Comparison of ENCODE assay signal across 20 cellular contexts in genomic region chr7:105879782-105880181, GRCh38. TPM values are rescaled to one million over a fixed set of nuclear protein-coding genes. Genes with fewer than 3 reads are reported as not detected.
A peak's percentile ranks its signal among the peaks of the same experiment; 100 is the strongest.
DNase-seq lines count a peak whose midpoint lies in the region; ATAC-seq, FAIRE-seq and TF ChIP-seq lines count a peak whose summit lies in the region.
"Had no signal": no experiment of that assay in that cellular context is flagged by ENCODE, and none has a peak within 500 bp of the region (broad histone marks: within the 10 kb centered on the region; RNA-seq: fewer than 3 reads in every experiment).

No MANE protein-coding gene starts in this region.

- no peak overlapping the region for H3K4me3 Mint-ChIP-seq in T-cell

- no peaks in the 10 kb centered on the region for H3K9me3 Mint-ChIP-seq in T-cell

- H3K4me3 ChIP-seq in SK-N-SH (ENCODE audit: low read depth in 2 of 2, low read length in 1 of 2) = no peak overlapping the region
- no peak overlapping the region for H3K4me3 ChIP-seq in GM12878
- no peak overlapping the region for H3K4me3 ChIP-seq in epithelial cell of esophagus (ENCODE audit: low read length)
- H3K4me3 ChIP-seq in left lung = no peak overlapping the region
- H3K4me3 ChIP-seq: BLaER1, GM23248 had no signal

- TF ChIP-seq RAD21 in SK-N-SH (IDR thresholded peaks at IDR 0.05; ENCODE audit: low read length) = no peak
- no peak for TF ChIP-seq RAD21 in GM12878 (IDR thresholded peaks at IDR 0.05; ENCODE audit: insufficient read depth, low read depth, low read length)

- TF ChIP-seq CTCF in SK-N-SH (IDR thresholded peaks at IDR 0.05) (no peak), GM12878 (IDR thresholded peaks at IDR 0.05 in 2 of 3, conservative IDR thresholded peaks at IDR 0.05 in 1 of 3; ENCODE audit: control insufficient read depth in 2 of 3, extremely low read depth in 1 of 3, insufficient read depth in 1 of 3, low read depth in 3 of 3, low read length in 3 of 3) (no peak), epithelial cell of esophagus (IDR thresholded peaks at IDR 0.05; ENCODE audit: insufficient read depth, low read depth, low read length, missing control alignments) (no peak), left lung (IDR thresholded peaks at IDR 0.05) (no peak)

- H3K4me1 ChIP-seq in SK-N-SH (ENCODE audit: control insufficient read depth in 1 of 2, insufficient read depth in 2 of 2, low read depth in 1 of 2, low read length in 1 of 2) (peaks cover 1 to 50% of the 10 kb centered on the region in 2 experiments), GM12878 (ENCODE audit: control insufficient read depth, insufficient read depth, low read length) (no peaks in the 10 kb centered on the region), left lung (peaks cover 5 to 22% of the 10 kb centered on the region in 2 donors)

- no peak for FAIRE-seq in GM12878 (lab: Jason Lieb, UNC)
- FAIRE-seq: H54 had no signal

- no peak for TF ChIP-seq POLR2A in GM12878 (IDR thresholded peaks at IDR 0.05; ENCODE audit: low read depth, low read length)

- BruUV-seq in GM12878 (replicated peaks; lab: Mats Ljungman, UMichigan) = no TSS peak

- peaks cover 60 to 62% (median 61%) of the 10 kb centered on the region in 3 donors for H3K4me1 Mint-ChIP-seq in T-cell

- POLR2A ChIA-PET in SK-N-SH (lab: Yijun Ruan, JAX) = no interaction called here
- POLR2A ChIA-PET in GM12878 (lab: Charles Lee) = no interaction called here
- POLR2A ChIA-PET in T-cell (lab: Charles Lee) = no interaction called here

- ATAC-seq in SK-N-SH treated with all-trans-retinoic acid at 6 μM for 48 hours = no peak
- ATAC-seq in GM12878 = no peak
- ATAC-seq in T-cell (replicated peaks in 1 of 4) = no peak
- no peak for ATAC-seq in left lung
- ATAC-seq: HCT116 had no signal

- in situ Hi-C loops in GM12878 (cut with MboI) = no loop called here

- no peaks in the 10 kb centered on the region for H3K9me2 ChIP-seq in SK-N-SH

- CTCF ChIA-PET in SK-N-SH (lab: Yijun Ruan, JAX) = interaction anchor here (0.9 to 5.6 kb wide), 11 partner anchors 9 to 274 kb away, joined by 3 to 79 read pairs (median 4); no protein-coding TSS in a partner anchor
- CTCF ChIA-PET in GM12878 (lab: Yijun Ruan, JAX) = interaction anchor here (0.6 to 1.6 kb wide), 5 partner anchors 9 to 287 kb away, joined by 3 to 5 read pairs (median 3); no protein-coding TSS in a partner anchor
- CTCF ChIA-PET in T-cell (lab: Charles Lee) = interaction anchor here (0.5 to 1.6 kb wide), 5 partner anchors 134 to 484 kb away, joined by 3 to 12 read pairs (median 3); no protein-coding TSS in a partner anchor

- no peak overlapping the region for H2AFZ ChIP-seq in SK-N-SH (ENCODE audit: low read depth)
- H2AFZ ChIP-seq in GM12878 (ENCODE audit: control insufficient read depth, low read depth, low read length) = no peak overlapping the region
- H2AFZ ChIP-seq: GM23248 had no signal

- H3K27me3 ChIP-seq in SK-N-SH (ENCODE audit: insufficient read depth) = no peaks in the 10 kb centered on the region
- peaks cover 11 to 13% of the 10 kb centered on the region in 2 experiments for H3K27me3 ChIP-seq in GM12878 (replicated peaks in 1 of 2; ENCODE audit: control insufficient read depth in 2 of 2, insufficient read depth in 2 of 2, low read length in 1 of 2)
- peaks cover 0 to 17% of the 10 kb centered on the region in 2 donors for H3K27me3 ChIP-seq in left lung

- peaks cover 6% of the 10 kb centered on the region for H3F3A ChIP-seq in SK-N-SH (replicated peaks; ENCODE audit: insufficient read depth)

- no peak overlapping the region for H3K27ac Mint-ChIP-seq in T-cell
- H3K27ac Mint-ChIP-seq: IgD-negative memory B cell had no signal

- H3K9me3 ChIP-seq in SK-N-SH = 0 out of 2 replicates have a peak, but pooled peaks cover 7% of the 10 kb centered on the region
- no peaks in the 10 kb centered on the region for H3K9me3 ChIP-seq in GM12878 (replicated peaks; ENCODE audit: control insufficient read depth, insufficient read depth, low read length)
- H3K9me3 ChIP-seq in left lung = no peaks in the 10 kb centered on the region

- SMC1A ChIA-PET in GM12878 (lab: Charles Lee; ENCODE audit: uncharacterized antibody, unreplicated experiment) = interaction anchor here (0.9 to 3.1 kb wide), 5 partner anchors 13 to 127 kb away, joined by 3 to 13 read pairs (median 6); no protein-coding TSS in a partner anchor

- intact Hi-C loops in GM12878 (cut with micrococcal nuclease; ENCODE audit: unreplicated experiment) = loop anchor here (5.0 to 10.0 kb wide), 3 partner anchors 72 to 225 kb away; no protein-coding TSS in a partner anchor
- intact Hi-C loops in left lung (cut with DNase I) = no loop called here

- H3K27me3 Mint-ChIP-seq in T-cell = no peaks in the 10 kb centered on the region

- H4K20me1 ChIP-seq in SK-N-SH (ENCODE audit: insufficient read depth) (0 out of 2 replicates have a peak, but pooled peaks cover 2% of the 10 kb centered on the region), GM12878 (ENCODE audit: control insufficient read depth, insufficient read depth) (no peaks in the 10 kb centered on the region)
- H4K20me1 ChIP-seq: BLaER1 had no signal

- H3K36me3 Mint-ChIP-seq in T-cell = peaks cover 5% of the 10 kb centered on the region
- H3K36me3 Mint-ChIP-seq: IgD-negative memory B cell had no signal

- DNase-seq in SK-N-SH = no peak
- no peak for DNase-seq in GM12878 (ENCODE audit: low read depth, low spot score)
- peak; percentile 34 for DNase-seq in epithelial cell of esophagus (ENCODE audit: low read depth)
- DNase-seq in DMS79 (lab: John Stamatoyannopoulos, UW) = no peak
- DNase-seq in T-cell = no peak
- no peak for DNase-seq in left lung
- DNase-seq: AML-193, Calu3, DMS 273 treated with DMSO at 0.1 percent for 48 hours, DMS79 treated with DMSO at 0.1 percent for 48 hours, EL, GF-D8 had no signal

- H3K36me3 ChIP-seq in SK-N-SH (replicated peaks in 1 of 2; ENCODE audit: control insufficient read depth in 1 of 2, insufficient read depth in 2 of 2, low read length in 1 of 2) = peaks cover 2 to 9% of the 10 kb centered on the region in 2 experiments
- no peaks in the 10 kb centered on the region for H3K36me3 ChIP-seq in GM12878 (ENCODE audit: control insufficient read depth in 2 of 2, insufficient read depth in 2 of 2, low read length in 1 of 2)
- no peaks in the 10 kb centered on the region for H3K36me3 ChIP-seq in left lung
- H3K36me3 ChIP-seq: BLaER1 had no signal

- RAD21 ChIA-PET in GM12878 (lab: Charles Lee; ENCODE audit: unreplicated experiment) = interaction anchor here (0.7 to 1.1 kb wide), 3 partner anchors 114 to 120 kb away, joined by 3 to 4 read pairs (median 3); no protein-coding TSS in a partner anchor

- H3K27ac ChIP-seq in SK-N-SH (ENCODE audit: low read depth in 2 of 2, low read length in 1 of 2) (no peak overlapping the region), GM12878 (ENCODE audit: control insufficient read depth, insufficient read depth) (no peak overlapping the region), left lung (no peak overlapping the region)
- H3K27ac ChIP-seq: 22Rv1, BLaER1, GM23248, KMS-11 had no signal

- 98% methylated on average over 2 of the region's 2 CpGs for WGBS in SK-N-SH (ENCODE audit: low lambda C conversion rate)
- WGBS in GM12878 (ENCODE audit: insufficient coverage, insufficient replicate concordance, low lambda C conversion rate, missing lambda C conversion rate) = 23% methylated on average over 2 of the region's 2 CpGs

- H3K4me2 ChIP-seq in SK-N-SH (no peak overlapping the region), GM12878 (ENCODE audit: control insufficient read depth, insufficient read depth) (no peak overlapping the region)
- H3K4me2 ChIP-seq: BLaER1, KMS-11 had no signal

- TF ChIP-seq EP300 in SK-N-SH (IDR thresholded peaks at IDR 0.05; ENCODE audit: borderline replicate concordance in 1 of 2, low read depth in 1 of 2, low read length in 1 of 2) (no peak), GM12878 (IDR thresholded peaks at IDR 0.05; ENCODE audit: borderline replicate concordance in 1 of 2, control insufficient read depth in 1 of 2, low read depth in 2 of 2, low read length in 2 of 2) (no peak)

- H3K79me2 ChIP-seq in SK-N-SH (ENCODE audit: insufficient read depth) = peaks cover 21% of the 10 kb centered on the region; the same call in 1 of the 2 replicates
- no peaks in the 10 kb centered on the region for H3K79me2 ChIP-seq in GM12878 (ENCODE audit: control insufficient read depth, insufficient read depth, low read length)

- H3K9ac ChIP-seq in SK-N-SH (no peak overlapping the region), GM12878 (ENCODE audit: control insufficient read depth, insufficient read depth, low read length) (no peak overlapping the region)
- H3K9ac ChIP-seq: BLaER1, GM23248, KMS-11 had no signal

TF ChIP-seq in SK-N-SH, 30 proteins besides CTCF, POLR2A, EP300 and RAD21 (continues in another document):
- no peak for TF ChIP-seq MEF2A (IDR thresholded peaks at IDR 0.05; ENCODE audit: borderline replicate concordance, low read depth)

TF ChIP-seq in SK-N-SH treated with all-trans-retinoic acid at 6 μM for 48 hours, 23 proteins besides CTCF, POLR2A, EP300 and RAD21 (continues in another document):
- TF ChIP-seq ZC3H10 (CRISPR knock-in tag; IDR thresholded peaks at IDR 0.05) (no peak), GLIS3 (CRISPR knock-in tag; IDR thresholded peaks at IDR 0.05) (no peak), TOX (CRISPR knock-in tag; IDR thresholded peaks at IDR 0.05; ENCODE audit: borderline replicate concordance) (no peak)

TF ChIP-seq in GM12878, 131 proteins besides CTCF, POLR2A, EP300 and RAD21 (continues in another document):
- TF ChIP-seq RELA (IDR thresholded peaks at IDR 0.05; ENCODE audit: borderline replicate concordance, partially characterized antibody) = no peak

RNA-seq across cellular contexts. Expression of gene ATXN7L1, which starts 3.4 kb away (rescaled TPM):
- polyA plus RNA-seq in SK-N-SH (2012; rRNA removed) (6.0 and 6.2 TPM in 2 replicates), GM12878 (2011; rRNA removed) (0.99 and 1.1 TPM in 2 replicates), GM12878 (2014; fragmentation: Illumina TruSeq; extraction: Trizol) (2.6 and 3.4 TPM in 2 replicates), GM12878 (2014; fragmentation: Nextera tagmentation; extraction: Ambion mirVana) (under 1 TPM; 0.40 to 0.72 TPM), GM12878 (2014; rRNA removed) (0.91 and 1.2 TPM in 2 replicates), GM12878 (2016; fragmentation: Nextera tagmentation; extraction: Ambion mirVana) (1 to 10 TPM in 1 of 2 experiments, under 1 TPM in 1; 0.73 to 1.8 TPM)
- polyA plus RNA-seq in SK-N-SH (2012; cell fraction: cytosol; rRNA removed) = 6.9 and 9.9 TPM in 2 replicates
- polyA plus RNA-seq in SK-N-SH (2012; cell fraction: nucleus; rRNA removed) = 7.5 and 8.7 TPM in 2 replicates
- 8.7 and 10.7 TPM in 2 replicates for total RNA-seq in GM12878 (2013; cell fraction: nucleolus; rRNA removed)
- total RNA-seq in GM12878 (2014; rRNA removed) (0.49 and 1.6 TPM in 2 replicates), GM12878 (2014; rRNA removed; fragmentation: Illumina TruSeq; extraction: Trizol) (1.1 and 1.4 TPM in 2 replicates), GM12878 (2021) (2.2 and 2.9 TPM in 2 replicates), T-cell (10 to 100 TPM; 42.3 to 54.7 (median 47.4) TPM), left lung (10 to 100 TPM; 13.0 to 13.4 TPM)
- polyA plus RNA-seq in GM12878 (2011; ENCODE audit: low read depth) = 0.17 TPM
- polyA plus RNA-seq in GM12878 (2011; cell fraction: cytosol; rRNA removed) = 0.43 and 0.64 TPM in 2 replicates
- polyA plus RNA-seq in GM12878 (2011; cell fraction: nucleus; rRNA removed) = 0.64 and 0.85 TPM in 2 replicates
- 0.65 and 1.1 TPM in 2 replicates for polyA plus RNA-seq in GM12878 (2012)
- polyA minus RNA-seq in GM12878 (2011; rRNA and poly(A)+ RNA removed) = 1.2 and 1.4 TPM in 2 replicates
- not detected in 2 replicates for polyA minus RNA-seq in GM12878 (2011; cell fraction: cytosol; rRNA and poly(A)+ RNA removed)
- polyA minus RNA-seq in GM12878 (2011; cell fraction: nucleus; rRNA and poly(A)+ RNA removed) = 1.1 and 1.9 TPM in 2 replicates

Comparison
In these comparisons a context has a peak if more than half of its experiments do, and no peak if none do; other contexts are left out.
1. Of the 26 proteins assayed by ChIP-seq in both GM12878 and SK-N-SH: peak only in GM12878: none; only in SK-N-SH: PBX3; in both: none; in neither: 25.